8 cellular contexts compared by ENCODE assay signal in the genomic region with DNA sequence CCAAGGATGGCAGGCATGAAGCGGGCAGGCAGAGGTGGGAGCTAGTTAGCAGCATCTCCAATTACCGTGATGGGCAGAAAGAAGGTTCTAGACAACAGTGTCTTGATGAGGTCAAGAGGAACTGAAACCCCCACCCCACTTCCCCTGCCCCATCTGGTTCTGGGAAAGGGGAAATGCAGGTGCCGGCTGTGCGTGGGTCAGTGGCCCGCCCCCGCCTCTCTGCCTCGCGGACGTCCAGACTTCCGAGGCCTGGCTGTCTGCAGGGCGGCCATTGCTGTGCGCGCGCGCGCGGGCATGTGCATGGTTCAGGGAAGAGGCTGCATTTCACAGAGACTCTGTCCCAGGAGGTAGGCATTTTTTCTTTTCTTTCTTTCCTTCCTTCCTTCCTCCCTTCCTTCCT. TPM values are rescaled to one million over a fixed set of nuclear protein-coding genes. Genes with fewer than 3 reads are reported as not detected.
DNase-seq lines count a peak whose midpoint lies in the region; ATAC-seq, FAIRE-seq and TF ChIP-seq lines count a peak whose summit lies in the region.
"Not testable (repeated sequence)": the region's sequence is repeated elsewhere in the genome, so short reads cannot be mapped to it uniquely, and the experiment has no call there.

No MANE protein-coding gene starts in this region.

- no CpG with 5 or more reads among the region's 17 CpGs for WGBS in gastroesophageal sphincter (ENCODE audit: low coverage in 1 of 2), 2 donors

- not testable (repeated sequence) for H3K27ac Mint-ChIP-seq in stimulated activated naive B cell treated with anti-CD40 and anti-IgM and Interleukin-4, amounts not matched to agents 10 μg/mL and 1 μg/mL and 100 μg/mL, for 72 hours

- TF ChIP-seq EP300 in gastroesophageal sphincter (IDR thresholded peaks at IDR 0.05), result not testable (repeated sequence)

- peak; percentile 61 for ATAC-seq in GM19372 (IDR thresholded peaks at IDR 0.05; ENCODE audit: low read depth, unreplicated experiment)
- ATAC-seq in HG02588 (IDR thresholded peaks at IDR 0.05; ENCODE audit: unreplicated experiment), result peak; percentile 61
- peak; percentile 63 for ATAC-seq in HG03025 (IDR thresholded peaks at IDR 0.05; ENCODE audit: low FRiP score, unreplicated experiment)
- ATAC-seq in HG03342 (IDR thresholded peaks at IDR 0.05; ENCODE audit: unreplicated experiment), result peak; percentile 53
- ATAC-seq in gastroesophageal sphincter, result peak; percentile 36
- not testable (repeated sequence) for ATAC-seq in left lobe of liver
- peak; percentile 77 to 89 for ATAC-seq in stimulated activated naive B cell treated with anti-CD40 and anti-IgM and Interleukin-4, amounts not matched to agents 10 μg/mL and 1 μg/mL and 100 μg/mL, for 72 hours (replicated peaks)

- not testable (repeated sequence) for TF ChIP-seq POLR2A in GM12892 (IDR thresholded peaks at IDR 0.05; ENCODE audit: low read depth, low read length); gastroesophageal sphincter (IDR thresholded peaks at IDR 0.05)

- H3K36me3 Mint-ChIP-seq in stimulated activated naive B cell treated with anti-CD40 and anti-IgM and Interleukin-4, amounts not matched to agents 10 μg/mL and 1 μg/mL and 100 μg/mL, for 72 hours, result not testable (repeated sequence)

- FAIRE-seq in GM12892 (lab: Jason Lieb, UNC), result peak; percentile 97

- H3K36me3 ChIP-seq in gastroesophageal sphincter, result not testable (repeated sequence)

- not testable (repeated sequence) for H3K4me3 ChIP-seq in gastroesophageal sphincter

- not testable (repeated sequence) for H3K4me1 Mint-ChIP-seq in stimulated activated naive B cell treated with anti-CD40 and anti-IgM and Interleukin-4, amounts not matched to agents 10 μg/mL and 1 μg/mL and 100 μg/mL, for 72 hours

- not testable (repeated sequence) for H3K4me3 Mint-ChIP-seq in stimulated activated naive B cell treated with anti-CD40 and anti-IgM and Interleukin-4, amounts not matched to agents 10 μg/mL and 1 μg/mL and 100 μg/mL, for 72 hours

- not testable (repeated sequence) for H3K27ac ChIP-seq in gastroesophageal sphincter

- H3K4me1 ChIP-seq in gastroesophageal sphincter, result not testable (repeated sequence)

- DNase-seq in GM12892 (ENCODE audit: insufficient read length), result not testable (repeated sequence)
- DNase-seq in left lobe of liver (ENCODE audit: low spot score), result peak; percentile 43
- peak; percentile 39 for DNase-seq in stimulated activated naive B cell treated with anti-CD40 and anti-IgM and Interleukin-4, amounts not matched to agents 10 μg/mL and 1 μg/mL and 100 μg/mL, for 72 hours

- not testable (repeated sequence) for H3K9me3 ChIP-seq in gastroesophageal sphincter

- H3K27me3 ChIP-seq in gastroesophageal sphincter, result not testable (repeated sequence)

- not testable (repeated sequence) for TF ChIP-seq CTCF in gastroesophageal sphincter (IDR thresholded peaks at IDR 0.05)

- not testable (repeated sequence) for H3K9me3 Mint-ChIP-seq in stimulated activated naive B cell treated with anti-CD40 and anti-IgM and Interleukin-4, amounts not matched to agents 10 μg/mL and 1 μg/mL and 100 μg/mL, for 72 hours

- H3K27me3 Mint-ChIP-seq in stimulated activated naive B cell treated with anti-CD40 and anti-IgM and Interleukin-4, amounts not matched to agents 10 μg/mL and 1 μg/mL and 100 μg/mL, for 72 hours, result not testable (repeated sequence)

RNA-seq across cellular contexts. Expression of a gene that starts 41.7 kb away (rescaled TPM):
- 31.5 TPM for polyA plus RNA-seq in GM12892 (2012; ENCODE audit: missing spikeins)
- total RNA-seq in gastroesophageal sphincter (10 to 100 TPM in 2 of 4 donors, 1 to 10 TPM in 2; 6.1 to 35.6 (median 9.5) TPM), left lobe of liver (41.2 TPM)
